Comparison of ENCODE assay signal across 23 cellular contexts in the genomic region with DNA sequence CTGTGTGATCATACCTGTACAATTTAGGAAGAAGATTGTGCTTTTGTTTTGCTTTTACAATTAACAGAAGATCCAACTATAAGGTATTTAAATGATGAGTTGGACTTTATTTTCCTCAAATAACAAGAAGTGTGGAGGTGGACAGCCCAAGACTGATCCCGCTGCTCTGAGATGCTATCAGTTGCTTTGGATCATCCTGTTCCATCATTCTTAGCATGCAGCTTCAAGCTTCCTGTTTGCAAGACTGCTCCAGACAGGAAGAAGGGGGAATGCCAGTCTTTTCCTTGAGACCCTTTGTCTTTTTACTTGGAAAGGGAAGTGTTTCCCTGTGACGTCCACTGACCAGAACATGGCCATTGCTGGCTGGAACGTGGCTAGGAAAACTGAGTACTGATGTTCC.
"Had no signal": no experiment of that assay in that cellular context is flagged by ENCODE, and none has a peak within 500 bp of the region (broad histone marks: within the 10 kb centered on the region; RNA-seq: fewer than 3 reads in every experiment).

No MANE protein-coding gene starts in this region.

- H3K9ac ChIP-seq: KMS-11 had no signal

- H3K27me3 ChIP-seq: brain microvascular endothelial cell, cardiac muscle cell had no signal

- H3K4me3 ChIP-seq: cardiac muscle cell had no signal

- ATAC-seq: activated T-cell treated with anti-CD3 and anti-CD28 coated beads, Interleukin-2, amount 50 U/mL, for 4 hours; activated T-helper 17 cell treated with anti-CD3 and anti-CD28 coated beads, Interleukin-2, amount 50 U/mL, for 72 hours; PC-3 had no signal

- H3K27ac ChIP-seq: brain microvascular endothelial cell, cardiac muscle cell, KMS-11, VCaP had no signal

- H3K36me3 ChIP-seq: brain microvascular endothelial cell, cardiac muscle cell had no signal

- DNase-seq: activated CD4-positive, alpha-beta memory T cell treated with anti-CD3 and anti-CD28 coated beads for 36 hours; activated CD4-positive, alpha-beta T cell treated with anti-CD3 and anti-CD28 coated beads, Interleukin-2, amount 10 ng/mL, durations not matched to agents 7 days and 5 days; activated CD4-positive, CD25-positive, alpha-beta regulatory T cell; activated CD8-positive, alpha-beta memory T cell treated with anti-CD3 and anti-CD28 coated beads for 24 hours; activated gamma-delta T cell treated with Interleukin-2 at 50 U/mL for 16 hours; activated naive CD4-positive, alpha-beta T cell treated with anti-CD3 and anti-CD28 coated beads, Interleukin-2, amount 10 ng/mL, durations not matched to agents 7 days and 5 days; activated naive CD8-positive, alpha-beta T cell treated with anti-CD3 and anti-CD28 coated beads for 36 hours; activated T-cell treated with anti-CD3 and anti-CD28 coated beads, Interleukin-2, amount 50 U/mL, for 4 hours; brain microvascular endothelial cell; NCI-H1105; NCI-H1436; NCI-H1694 treated with DMSO at 0.1 percent for 48 hours; NCI-H2029 treated with DMSO at 0.1 percent for 48 hours; NCI-H345; NCI-H510A; NCI-H526 treated with DMSO at 0.1 percent for 48 hours; PC-3; SIG-M5; T-helper 1 cell had no signal

- H3K4me2 ChIP-seq: KMS-11 had no signal
